In the genomic region with DNA sequence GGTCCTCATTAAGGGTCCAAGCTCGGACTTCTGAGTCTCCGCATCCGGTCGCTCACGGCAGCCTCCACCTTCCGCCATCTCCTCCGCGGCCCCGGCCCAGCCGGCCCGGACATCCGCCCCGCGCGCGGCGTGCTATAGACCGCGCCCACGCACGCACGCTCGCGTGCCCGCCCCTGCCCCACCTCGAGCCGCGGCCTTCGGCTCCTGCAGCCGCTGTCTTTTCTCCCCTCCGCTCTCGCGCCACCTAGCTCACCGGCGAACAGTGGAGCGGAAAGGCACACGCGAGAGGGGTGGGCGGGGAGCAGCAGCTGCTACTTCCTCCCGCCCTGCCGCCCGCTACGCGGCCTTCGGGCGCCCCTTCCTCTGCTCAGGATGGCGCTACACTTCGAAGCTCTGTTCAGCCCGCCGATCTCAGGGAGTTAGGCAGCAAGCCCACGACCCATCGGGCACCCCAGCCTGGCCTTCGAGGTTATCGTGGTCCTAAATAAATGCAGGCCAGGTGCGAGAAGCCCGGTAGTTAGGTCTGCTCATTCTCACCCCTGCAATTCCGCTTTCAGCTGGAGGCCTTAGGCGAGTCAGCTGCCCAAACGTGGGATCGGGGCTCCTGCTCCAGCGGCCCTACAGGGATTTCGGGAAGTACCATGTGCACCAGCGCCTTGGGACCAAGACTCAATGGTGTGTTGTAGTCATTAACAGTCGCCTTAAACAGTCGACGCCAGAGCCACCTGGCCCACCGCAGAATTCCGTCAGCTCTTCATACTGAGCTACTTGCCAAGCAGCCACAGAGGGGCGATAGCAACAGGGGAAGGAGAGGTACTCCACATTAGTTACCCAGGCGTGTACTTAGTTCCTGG, we compare ENCODE assay signal across 8 cellular contexts. TPM values are rescaled to one million over a fixed set of nuclear protein-coding genes. Genes with fewer than 3 reads are reported as not detected.
DNase-seq lines count a peak whose midpoint lies in the region; ATAC-seq, FAIRE-seq and TF ChIP-seq lines count a peak whose summit lies in the region.

A gene with protein sequence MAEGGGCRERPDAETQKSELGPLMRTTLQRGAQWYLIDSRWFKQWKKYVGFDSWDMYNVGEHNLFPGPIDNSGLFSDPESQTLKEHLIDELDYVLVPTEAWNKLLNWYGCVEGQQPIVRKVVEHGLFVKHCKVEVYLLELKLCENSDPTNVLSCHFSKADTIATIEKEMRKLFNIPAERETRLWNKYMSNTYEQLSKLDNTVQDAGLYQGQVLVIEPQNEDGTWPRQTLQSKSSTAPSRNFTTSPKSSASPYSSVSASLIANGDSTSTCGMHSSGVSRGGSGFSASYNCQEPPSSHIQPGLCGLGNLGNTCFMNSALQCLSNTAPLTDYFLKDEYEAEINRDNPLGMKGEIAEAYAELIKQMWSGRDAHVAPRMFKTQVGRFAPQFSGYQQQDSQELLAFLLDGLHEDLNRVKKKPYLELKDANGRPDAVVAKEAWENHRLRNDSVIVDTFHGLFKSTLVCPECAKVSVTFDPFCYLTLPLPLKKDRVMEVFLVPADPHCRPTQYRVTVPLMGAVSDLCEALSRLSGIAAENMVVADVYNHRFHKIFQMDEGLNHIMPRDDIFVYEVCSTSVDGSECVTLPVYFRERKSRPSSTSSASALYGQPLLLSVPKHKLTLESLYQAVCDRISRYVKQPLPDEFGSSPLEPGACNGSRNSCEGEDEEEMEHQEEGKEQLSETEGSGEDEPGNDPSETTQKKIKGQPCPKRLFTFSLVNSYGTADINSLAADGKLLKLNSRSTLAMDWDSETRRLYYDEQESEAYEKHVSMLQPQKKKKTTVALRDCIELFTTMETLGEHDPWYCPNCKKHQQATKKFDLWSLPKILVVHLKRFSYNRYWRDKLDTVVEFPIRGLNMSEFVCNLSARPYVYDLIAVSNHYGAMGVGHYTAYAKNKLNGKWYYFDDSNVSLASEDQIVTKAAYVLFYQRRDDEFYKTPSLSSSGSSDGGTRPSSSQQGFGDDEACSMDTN (minus strand): TSS at position 107 of the 854 bp plus-strand sequence. CDS start 29 bp downstream, at position 78.

- H3K4me3 ChIP-seq in AG09309 (ENCODE audit: control insufficient read depth, low read depth, low read length): peak within 1 kb of the TSS; percentile 85
- H3K4me3 ChIP-seq in bronchial epithelial cell (ENCODE audit: low read depth, low read length): peak within 1 kb of the TSS; percentile 86
- H3K4me3 ChIP-seq in spleen: peak within 1 kb of the TSS; percentile 69 to 91 (median 84)

- FAIRE-seq in bronchial epithelial cell (lab: Jason Lieb, UNC): no peak

- no peaks in the 10 kb centered on the region for H3K27me3 ChIP-seq in bronchial epithelial cell (ENCODE audit: control insufficient read depth, insufficient read depth, low read length)
- no peaks in the 10 kb centered on the region for H3K27me3 ChIP-seq in spleen (replicated peaks in 1 of 7)

- intact Hi-C loops in spleen (cut with DNase I; ENCODE audit: low total_unique reads): loop anchor here (5.0 to 10.0 kb wide), 2 partner anchors 72 to 105 kb away; a partner anchor contains a TSS

- H3K9me3 Mint-ChIP-seq in WTC11: no peaks in the 10 kb centered on the region
- H3K9me3 Mint-ChIP-seq in immature natural killer cell: no peaks in the 10 kb centered on the region

- WGBS in spleen, 5 donors: 0 to 1% (median 1%) methylated on average over 39 to 70 of the region's 70 CpGs

- H3K36me3 Mint-ChIP-seq in WTC11 (peaks cover 4% of the 10 kb centered on the region), immature natural killer cell (peaks cover 0 to 7% (median 0%) of the 10 kb centered on the region in 3 donors)

- peak; percentile 84 for ATAC-seq in GM19023 (IDR thresholded peaks at IDR 0.05; ENCODE audit: unreplicated experiment)
- peak; percentile 86 for ATAC-seq in HG03196 (IDR thresholded peaks at IDR 0.05; ENCODE audit: unreplicated experiment)
- peak; percentile 83 for ATAC-seq in WTC11

- peaks cover 40 to 95% (median 87%) of the 10 kb centered on the region in 6 donors for H3K4me1 ChIP-seq in spleen

- H3K36me3 ChIP-seq in bronchial epithelial cell (ENCODE audit: control insufficient read depth, insufficient read depth, low read length): no peaks in the 10 kb centered on the region
- H3K36me3 ChIP-seq in spleen: peaks cover 0 to 30% (median 20%) of the 10 kb centered on the region in 6 donors

- POLR2A ChIA-PET in WTC11 (lab: Charles Lee): interaction anchor here (0.5 to 2.3 kb wide), 16 partner anchors 9 to 683 kb away, joined by 3 to 16 read pairs (median 5); a partner anchor contains a TSS

- H3K27me3 Mint-ChIP-seq in WTC11 (ENCODE audit: low read depth) (no peaks in the 10 kb centered on the region), immature natural killer cell (ENCODE audit: low read depth in 3 of 3) (peaks cover 2 to 4% (median 3%) of the 10 kb centered on the region in 3 donors)

- H3K4me3 Mint-ChIP-seq in WTC11 (peak within 1 kb of the TSS; percentile 88), immature natural killer cell (peak within 1 kb of the TSS; percentile 88 to 95 (median 95))

- DNase-seq in AG09309 (ENCODE audit: low read depth): peak; percentile 56
- DNase-seq in NCI-H226: peak; percentile 96
- DNase-seq in WTC11 (ENCODE audit: low spot score): peak; percentile 75
- DNase-seq in bronchial epithelial cell (ENCODE audit: low read depth): peak; percentile 78
- peak; percentile 88 to 91 (median 90) for DNase-seq in immature natural killer cell
- peak; percentile 100 for DNase-seq in spleen

- H3K27ac Mint-ChIP-seq in WTC11: peak within 1 kb of the TSS; percentile 90
- peak within 1 kb of the TSS; percentile 92 to 99 (median 93) for H3K27ac Mint-ChIP-seq in immature natural killer cell

- peaks cover 12% of the 10 kb centered on the region for H3K4me1 Mint-ChIP-seq in WTC11
- H3K4me1 Mint-ChIP-seq in immature natural killer cell: peaks cover 35 to 45% of the 10 kb centered on the region in 2 donors

- peak; percentile 6 to 77 (median 66) for TF ChIP-seq POLR2A in spleen (IDR thresholded peaks at IDR 0.05)

- peak within 1 kb of the TSS; percentile 96 to 100 (median 98) for H3K27ac ChIP-seq in spleen

- no peaks in the 10 kb centered on the region for H3K9me3 ChIP-seq in spleen

- CTCF ChIA-PET in WTC11 (lab: Charles Lee): interaction anchor here (0.5 to 2.5 kb wide), 38 partner anchors 10 to 377 kb away, joined by 3 to 51 read pairs (median 4); a partner anchor contains a TSS

- TF ChIP-seq CTCF in AG09309 (IDR thresholded peaks at IDR 0.05; ENCODE audit: control insufficient read depth, insufficient read depth, low read depth, low read length, missing control alignments) (peak; percentile 65), WTC11 (IDR thresholded peaks at IDR 0.05) (no peak), bronchial epithelial cell (IDR thresholded peaks at IDR 0.05; ENCODE audit: insufficient read depth, low read length, severe bottlenecking) (peak; percentile 62), spleen (IDR thresholded peaks at IDR 0.05 in 8 of 11, conservative IDR thresholded peaks at IDR 0.05 in 3 of 11) (peak; percentile 13 to 67 (median 46))

TF ChIP-seq in WTC11, 78 proteins besides CTCF, POLR2A, EP300 and RAD21 (continues in another document):
- no peak for TF ChIP-seq HMGA2 (CRISPR knock-in tag; IDR thresholded peaks at IDR 0.05)
- TF ChIP-seq, protein P1, sequence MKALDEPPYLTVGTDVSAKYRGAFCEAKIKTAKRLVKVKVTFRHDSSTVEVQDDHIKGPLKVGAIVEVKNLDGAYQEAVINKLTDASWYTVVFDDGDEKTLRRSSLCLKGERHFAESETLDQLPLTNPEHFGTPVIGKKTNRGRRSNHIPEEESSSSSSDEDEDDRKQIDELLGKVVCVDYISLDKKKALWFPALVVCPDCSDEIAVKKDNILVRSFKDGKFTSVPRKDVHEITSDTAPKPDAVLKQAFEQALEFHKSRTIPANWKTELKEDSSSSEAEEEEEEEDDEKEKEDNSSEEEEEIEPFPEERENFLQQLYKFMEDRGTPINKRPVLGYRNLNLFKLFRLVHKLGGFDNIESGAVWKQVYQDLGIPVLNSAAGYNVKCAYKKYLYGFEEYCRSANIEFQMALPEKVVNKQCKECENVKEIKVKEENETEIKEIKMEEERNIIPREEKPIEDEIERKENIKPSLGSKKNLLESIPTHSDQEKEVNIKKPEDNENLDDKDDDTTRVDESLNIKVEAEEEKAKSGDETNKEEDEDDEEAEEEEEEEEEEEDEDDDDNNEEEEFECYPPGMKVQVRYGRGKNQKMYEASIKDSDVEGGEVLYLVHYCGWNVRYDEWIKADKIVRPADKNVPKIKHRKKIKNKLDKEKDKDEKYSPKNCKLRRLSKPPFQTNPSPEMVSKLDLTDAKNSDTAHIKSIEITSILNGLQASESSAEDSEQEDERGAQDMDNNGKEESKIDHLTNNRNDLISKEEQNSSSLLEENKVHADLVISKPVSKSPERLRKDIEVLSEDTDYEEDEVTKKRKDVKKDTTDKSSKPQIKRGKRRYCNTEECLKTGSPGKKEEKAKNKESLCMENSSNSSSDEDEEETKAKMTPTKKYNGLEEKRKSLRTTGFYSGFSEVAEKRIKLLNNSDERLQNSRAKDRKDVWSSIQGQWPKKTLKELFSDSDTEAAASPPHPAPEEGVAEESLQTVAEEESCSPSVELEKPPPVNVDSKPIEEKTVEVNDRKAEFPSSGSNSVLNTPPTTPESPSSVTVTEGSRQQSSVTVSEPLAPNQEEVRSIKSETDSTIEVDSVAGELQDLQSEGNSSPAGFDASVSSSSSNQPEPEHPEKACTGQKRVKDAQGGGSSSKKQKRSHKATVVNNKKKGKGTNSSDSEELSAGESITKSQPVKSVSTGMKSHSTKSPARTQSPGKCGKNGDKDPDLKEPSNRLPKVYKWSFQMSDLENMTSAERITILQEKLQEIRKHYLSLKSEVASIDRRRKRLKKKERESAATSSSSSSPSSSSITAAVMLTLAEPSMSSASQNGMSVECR (CRISPR knock-in tag; IDR thresholded peaks at IDR 0.05; ENCODE audit: borderline replicate concordance): peak; percentile 83
- TF ChIP-seq, protein P2, sequence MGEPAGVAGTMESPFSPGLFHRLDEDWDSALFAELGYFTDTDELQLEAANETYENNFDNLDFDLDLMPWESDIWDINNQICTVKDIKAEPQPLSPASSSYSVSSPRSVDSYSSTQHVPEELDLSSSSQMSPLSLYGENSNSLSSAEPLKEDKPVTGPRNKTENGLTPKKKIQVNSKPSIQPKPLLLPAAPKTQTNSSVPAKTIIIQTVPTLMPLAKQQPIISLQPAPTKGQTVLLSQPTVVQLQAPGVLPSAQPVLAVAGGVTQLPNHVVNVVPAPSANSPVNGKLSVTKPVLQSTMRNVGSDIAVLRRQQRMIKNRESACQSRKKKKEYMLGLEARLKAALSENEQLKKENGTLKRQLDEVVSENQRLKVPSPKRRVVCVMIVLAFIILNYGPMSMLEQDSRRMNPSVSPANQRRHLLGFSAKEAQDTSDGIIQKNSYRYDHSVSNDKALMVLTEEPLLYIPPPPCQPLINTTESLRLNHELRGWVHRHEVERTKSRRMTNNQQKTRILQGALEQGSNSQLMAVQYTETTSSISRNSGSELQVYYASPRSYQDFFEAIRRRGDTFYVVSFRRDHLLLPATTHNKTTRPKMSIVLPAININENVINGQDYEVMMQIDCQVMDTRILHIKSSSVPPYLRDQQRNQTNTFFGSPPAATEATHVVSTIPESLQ (CRISPR knock-in tag; IDR thresholded peaks at IDR 0.05): no peak

RNA-seq across cellular contexts. Expression of the gene that starts here (rescaled TPM):
- total RNA-seq in WTC11 (2021) (29.1 to 38.5 TPM (median 36.6 TPM) in 3 replicates), bronchial epithelial cell (25.5 and 28.5 TPM in 2 replicates), spleen (100 to 1,000 TPM in 2 of 7 donors, 10 to 100 TPM in 5; 48.9 to 107 (median 84.5) TPM)
- polyA plus RNA-seq in immature natural killer cell (10 to 100 TPM; 52.7 to 84.0 (median 76.1) TPM), spleen (10 to 100 TPM; 28.1 to 52.2 (median 33.4) TPM)

Comparison
In these comparisons a context has a peak if more than half of its experiments do, and no peak if none do; other contexts are left out.
1. Peak in every context shown above with its lines: DNase-seq, ATAC-seq, H3K4me3 ChIP-seq and H3K27ac ChIP-seq.